In the genomic region with DNA sequence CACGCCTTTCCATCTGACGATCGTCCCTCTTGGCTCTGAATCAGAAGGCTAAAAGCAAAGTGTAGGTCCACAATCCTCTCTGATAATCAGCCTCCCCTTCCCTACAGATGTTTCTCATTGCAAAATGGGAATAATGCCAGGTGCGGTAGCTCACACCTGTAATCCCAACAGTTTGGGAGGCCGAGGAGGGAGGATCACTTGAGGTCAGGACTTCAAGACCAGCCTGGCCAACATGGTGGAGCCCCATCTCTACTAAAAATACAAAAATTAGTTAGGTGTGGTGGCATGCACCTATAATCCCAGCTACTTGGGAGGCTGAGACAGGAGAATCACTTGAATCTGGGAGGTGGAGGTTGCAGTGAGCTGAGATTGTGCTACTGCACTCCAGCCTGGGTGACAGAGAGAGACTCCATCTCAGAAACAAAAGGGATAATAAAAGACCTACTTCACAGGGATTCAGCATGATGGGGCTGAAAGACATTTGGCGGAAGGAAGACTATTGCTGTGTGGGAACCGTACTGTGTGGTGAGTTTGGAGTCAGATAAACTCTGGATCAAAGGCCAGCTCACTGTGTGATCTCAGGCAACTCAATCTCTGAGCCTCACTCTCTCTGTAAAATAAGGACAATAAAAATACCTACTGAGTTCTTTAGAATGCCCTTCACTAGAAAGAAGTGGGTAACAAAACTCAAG, we compare ENCODE assay signal across 2 cellular contexts.
TF ChIP-seq lines count a peak whose summit lies in the region.

No MANE protein-coding gene starts in this region.

TF ChIP-seq in K562, 482 proteins besides CTCF, POLR2A, EP300 and RAD21:
- TF ChIP-seq KDM1A (IDR thresholded peaks at IDR 0.05), result peak; percentile 31 to 45; a peak in 1 of 4 replicates

TF ChIP-seq in HepG2, 621 proteins besides CTCF, POLR2A, EP300 and RAD21:
- TF ChIP-seq PHF21A (CRISPR knock-in tag; IDR thresholded peaks at IDR 0.05), result peak; percentile 27; the same call in 1 of the 2 replicates
- TF ChIP-seq, protein P1, sequence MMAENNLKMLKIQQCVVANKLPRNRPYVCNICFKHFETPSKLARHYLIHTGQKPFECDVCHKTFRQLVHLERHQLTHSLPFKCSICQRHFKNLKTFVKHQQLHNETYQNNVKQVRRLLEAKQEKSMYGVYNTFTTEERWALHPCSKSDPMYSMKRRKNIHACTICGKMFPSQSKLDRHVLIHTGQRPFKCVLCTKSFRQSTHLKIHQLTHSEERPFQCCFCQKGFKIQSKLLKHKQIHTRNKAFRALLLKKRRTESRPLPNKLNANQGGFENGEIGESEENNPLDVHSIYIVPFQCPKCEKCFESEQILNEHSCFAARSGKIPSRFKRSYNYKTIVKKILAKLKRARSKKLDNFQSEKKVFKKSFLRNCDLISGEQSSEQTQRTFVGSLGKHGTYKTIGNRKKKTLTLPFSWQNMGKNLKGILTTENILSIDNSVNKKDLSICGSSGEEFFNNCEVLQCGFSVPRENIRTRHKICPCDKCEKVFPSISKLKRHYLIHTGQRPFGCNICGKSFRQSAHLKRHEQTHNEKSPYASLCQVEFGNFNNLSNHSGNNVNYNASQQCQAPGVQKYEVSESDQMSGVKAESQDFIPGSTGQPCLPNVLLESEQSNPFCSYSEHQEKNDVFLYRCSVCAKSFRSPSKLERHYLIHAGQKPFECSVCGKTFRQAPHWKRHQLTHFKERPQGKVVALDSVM (CRISPR knock-in tag; IDR thresholded peaks at IDR 0.05), result peak; percentile 83
- TF ChIP-seq SMARCC2 (IDR thresholded peaks at IDR 0.05), result 0 out of 2 replicates have a peak, but pooled peaks have one; percentile 23
- TF ChIP-seq GFI1 (CRISPR knock-in tag; IDR thresholded peaks at IDR 0.05; ENCODE audit: borderline replicate concordance), result peak; percentile 43; the same call in 1 of the 2 replicates
- peak; percentile 58 for TF ChIP-seq ZMYM3 (CRISPR knock-in tag; IDR thresholded peaks at IDR 0.05)
- 0 out of 2 replicates have a peak, but pooled peaks have one; percentile 44 for TF ChIP-seq MEIS1 (CRISPR knock-in tag; IDR thresholded peaks at IDR 0.05; ENCODE audit: borderline replicate concordance)
- TF ChIP-seq GLI4 (CRISPR knock-in tag; IDR thresholded peaks at IDR 0.05; ENCODE audit: borderline replicate concordance), result 0 out of 2 replicates have a peak, but pooled peaks have one; percentile 34
